Comparison of ENCODE assay signal across 8 cellular contexts in genomic region chr6:30763618-30764489, GRCh38. TPM values are rescaled to one million over a fixed set of nuclear protein-coding genes. Genes with fewer than 3 reads are reported as not detected.
DNase-seq lines count a peak whose midpoint lies in the region; ATAC-seq and TF ChIP-seq lines count a peak whose summit lies in the region.

No MANE protein-coding gene starts in this region.

- in situ Hi-C loops in astrocyte of the cerebellum (cut with HindIII; ENCODE audit: low sequenced_read_pairs), result no loop called here

- H3K27ac ChIP-seq in right lobe of liver (peak overlapping the region; percentile 68 to 83 (median 73)), substantia nigra (ENCODE audit: low read depth, low read length, poor library complexity, severe bottlenecking) (no peak overlapping the region), aorta (ENCODE audit: low read depth in 1 of 2, low read length in 2 of 2) (no peak overlapping the region)

- TF ChIP-seq CTCF in astrocyte of the cerebellum (IDR thresholded peaks at IDR 0.05; ENCODE audit: low read depth, low read length, missing control alignments) (no peak), right lobe of liver (IDR thresholded peaks at IDR 0.05) (peak in 2 of 4 donors; percentile 7 to 25)

- 18% methylated on average over 8 of the region's 8 CpGs for WGBS in right lobe of liver (ENCODE audit: insufficient coverage, low coverage, low lambda C conversion rate, missing lambda C conversion rate)
- 52 to 55% methylated on average over 8 of the region's 8 CpGs for WGBS in aorta, 2 donors

- ATAC-seq in right lobe of liver, result peak; percentile 68 to 86 (median 81)
- no peak for ATAC-seq in aorta (ENCODE audit: low FRiP score)
- no peak for ATAC-seq in GM21825 (IDR thresholded peaks at IDR 0.05; ENCODE audit: unreplicated experiment)

- intact Hi-C loops in right lobe of liver (cut with DNase I) (no loop called here), aorta (cut with DNase I) (no loop called here)

- no peaks in the 10 kb centered on the region for H3K9me3 ChIP-seq in right lobe of liver
- H3K9me3 ChIP-seq in aorta (ENCODE audit: control insufficient read depth, low read length), result no peaks in the 10 kb centered on the region

- H3K4me1 ChIP-seq in right lobe of liver (peaks cover 0 to 27% (median 12%) of the 10 kb centered on the region in 4 donors), aorta (ENCODE audit: control insufficient read depth in 1 of 2, insufficient read depth in 2 of 2, low read length in 2 of 2) (peaks cover 0 to 1% of the 10 kb centered on the region in 2 donors)

- peak; percentile 47 for TF ChIP-seq POLR2A in right lobe of liver (IDR thresholded peaks at IDR 0.05)

- H3K36me3 ChIP-seq in right lobe of liver (no peaks in the 10 kb centered on the region), aorta (ENCODE audit: control insufficient read depth in 1 of 2, insufficient read depth in 2 of 2, low read length in 1 of 2) (no peaks in the 10 kb centered on the region)

- H3K4me3 ChIP-seq in astrocyte of the cerebellum (ENCODE audit: low read depth, low read length), result no peak overlapping the region
- H3K4me3 ChIP-seq in right lobe of liver, result no peak overlapping the region
- no peak overlapping the region for H3K4me3 ChIP-seq in aorta (ENCODE audit: low read length in 2 of 2)

- H3K27me3 ChIP-seq in right lobe of liver (no peaks in the 10 kb centered on the region), aorta (ENCODE audit: control insufficient read depth in 1 of 2, insufficient read depth in 2 of 2, low read length in 1 of 2) (no peaks in the 10 kb centered on the region)

- DNase-seq in ELR (ENCODE audit: low read depth), result peak; percentile 45
- DNase-seq in HuH-7 (ENCODE audit: low spot score), result peak; percentile 52
- peak; percentile 73 for DNase-seq in astrocyte of the cerebellum (ENCODE audit: low read depth)
- peak in 1 of 3 donors; percentile 71 for DNase-seq in right lobe of liver
- DNase-seq in activated CD8-positive, alpha-beta memory T cell treated with anti-CD3 and anti-CD28 coated beads for 24 hours, result no peak
- DNase-seq in substantia nigra (lab: John Stamatoyannopoulos, UW), result no peak
- DNase-seq in aorta, result no peak

RNA-seq across cellular contexts. Expression of gene IER3, which starts 19.5 kb away (rescaled TPM):
- total RNA-seq in right lobe of liver (10 to 100 TPM in 3 of 6 experiments, 1 to 10 TPM in 3; 2.8 to 72.3 (median 24.5) TPM), aorta (10 to 100 TPM; 62.0 to 72.9 TPM)
- polyA plus RNA-seq in aorta, result 10 to 100 TPM; 17.8 to 88.8 TPM

RNA-seq across cellular contexts. Expression of gene FLOT1, which starts 21.4 kb away (rescaled TPM):
- total RNA-seq in right lobe of liver (10 to 100 TPM; 37.1 to 92.2 (median 73.5) TPM), aorta (100 to 1,000 TPM; 172 to 222 TPM)
- 100 to 1,000 TPM; 153 to 213 TPM for polyA plus RNA-seq in aorta

RNA-seq across cellular contexts. Expression of gene TUBB, which starts 43.7 kb away (rescaled TPM):
- total RNA-seq in right lobe of liver (100 to 1,000 TPM; 150 to 268 (median 241) TPM), aorta (100 to 1,000 TPM; 264 to 324 TPM)
- 100 to 1,000 TPM in 1 of 2 donors, 10 to 100 TPM in 1; 99.5 to 189 TPM for polyA plus RNA-seq in aorta

RNA-seq across cellular contexts. Expression of gene MDC1, which starts 46.8 kb away (rescaled TPM):
- total RNA-seq in right lobe of liver, result 10 to 100 TPM in 4 of 6 experiments, 1 to 10 TPM in 2; 8.8 to 15.5 (median 12.1) TPM
- total RNA-seq in aorta, result 10 to 100 TPM; 31.4 to 33.3 TPM
- 10 to 100 TPM in 1 of 2 donors, 1 to 10 TPM in 1; 7.4 to 34.5 TPM for polyA plus RNA-seq in aorta

Comparison
In these comparisons a context has a peak if more than half of its experiments do, and no peak if none do; other contexts are left out.
1. DNase-seq: peak in ELR (single experiment), HuH-7 (single experiment) and astrocyte of the cerebellum (single experiment); none in activated CD8-positive, alpha-beta memory T cell treated with anti-CD3 and anti-CD28 coated beads for 24 hours (single experiment), substantia nigra (0 of 49) and aorta (0 of 2).
2. ATAC-seq: peak in right lobe of liver (4 of 4); none in aorta (single experiment) and GM21825 (single experiment).
3. H3K27ac ChIP-seq: peak in right lobe of liver (3 of 3); none in substantia nigra (single experiment) and aorta (0 of 2).